27 cellular contexts compared by ENCODE assay signal in the genomic region with DNA sequence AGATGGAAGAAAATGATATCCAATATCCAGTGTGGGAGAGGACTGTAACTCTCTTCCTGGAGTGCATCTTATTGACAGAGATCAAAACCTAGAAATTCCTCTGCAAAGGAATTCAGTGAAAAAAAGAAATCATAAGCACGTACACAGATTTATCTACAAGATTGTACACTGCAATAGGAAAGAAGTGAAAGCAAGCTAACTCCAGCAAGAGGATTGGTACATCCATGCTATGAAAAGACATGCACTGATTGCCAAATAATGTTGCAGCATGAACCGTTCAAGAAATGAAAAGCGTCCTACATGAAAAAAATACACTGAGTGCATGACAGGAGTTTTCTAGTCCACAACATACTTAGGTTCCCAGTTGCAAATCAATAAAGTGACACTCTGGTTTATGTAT. TPM values are rescaled to one million over a fixed set of nuclear protein-coding genes. Genes with fewer than 3 reads are reported as not detected.
DNase-seq lines count a peak whose midpoint lies in the region; ATAC-seq and TF ChIP-seq lines count a peak whose summit lies in the region.
"Had no signal": no experiment of that assay in that cellular context is flagged by ENCODE, and none has a peak within 500 bp of the region (broad histone marks: within the 10 kb centered on the region; RNA-seq: fewer than 3 reads in every experiment).

No MANE protein-coding gene starts in this region.

- peaks cover 10% of the 10 kb centered on the region for H3K4me1 Mint-ChIP-seq in CD8-positive, alpha-beta T cell (ENCODE audit: low read depth)
- peaks cover 16% of the 10 kb centered on the region for H3K4me1 Mint-ChIP-seq in T-helper 17 cell

- H3K4me1 ChIP-seq in CD8-positive, alpha-beta T cell (ENCODE audit: insufficient read depth, low read length) = peaks cover 17% of the 10 kb centered on the region
- H3K4me1 ChIP-seq in mesenchymal stem cell (ENCODE audit: control insufficient read depth, insufficient read depth, low read depth, low read length) = peaks cover 4% of the 10 kb centered on the region

- peak overlapping the region; percentile 5 for H3K4me3 Mint-ChIP-seq in CD8-positive, alpha-beta T cell
- peak overlapping the region; percentile 39 for H3K4me3 Mint-ChIP-seq in T-helper 17 cell
- H3K4me3 Mint-ChIP-seq: CD4-positive, alpha-beta T cell; stimulated activated naive B cell treated with anti-CD40 and anti-IgM and Interleukin-4, amounts not matched to agents 10 μg/mL and 1 μg/mL and 100 μg/mL, for 72 hours had no signal

- H3K27me3 ChIP-seq in CD8-positive, alpha-beta T cell (ENCODE audit: insufficient read depth, low read length) = no peaks in the 10 kb centered on the region
- no peaks in the 10 kb centered on the region for H3K27me3 ChIP-seq in mesenchymal stem cell (ENCODE audit: control insufficient read depth in 1 of 2, insufficient read depth in 1 of 2, low read length in 2 of 2)
- H3K27me3 ChIP-seq: heart left ventricle, Peyer's patch, sigmoid colon had no signal

- no peak overlapping the region for H3K23ac ChIP-seq in mesenchymal stem cell (ENCODE audit: low read length in 2 of 2)

- H2BK12ac ChIP-seq in mesenchymal stem cell (ENCODE audit: low read length in 2 of 2) = no peak overlapping the region

- H2BK5ac ChIP-seq in mesenchymal stem cell (ENCODE audit: low read depth, low read length, poor library complexity, severe bottlenecking) = no peak overlapping the region

- no peaks in the 10 kb centered on the region for H3K36me3 ChIP-seq in CD8-positive, alpha-beta T cell (ENCODE audit: insufficient read depth, low read length)
- H3K36me3 ChIP-seq in mesenchymal stem cell (ENCODE audit: control insufficient read depth in 1 of 2, insufficient read depth in 2 of 2, low read depth in 1 of 2, low read length in 2 of 2) = no peaks in the 10 kb centered on the region
- H3K36me3 ChIP-seq: heart left ventricle, neutrophil, Peyer's patch, prostate gland, sigmoid colon, SJSA1 had no signal

- intact Hi-C loops in CD8-positive, alpha-beta T cell (cut with DNase I, micrococcal nuclease) = no loop called here

- H3K9ac ChIP-seq in mesenchymal stem cell (ENCODE audit: low read length) = peak overlapping the region; percentile 15

- H2AFZ ChIP-seq in mesenchymal stem cell (ENCODE audit: low read depth, low read length) = no peak overlapping the region

- H3K14ac ChIP-seq in mesenchymal stem cell (ENCODE audit: low read length in 2 of 2) = no peak overlapping the region

- no peak overlapping the region for H3K27ac ChIP-seq in CD8-positive, alpha-beta T cell (ENCODE audit: low read depth, low read length)
- H3K27ac ChIP-seq in mesenchymal stem cell (ENCODE audit: low read length, poor library complexity, severe bottlenecking) = no peak overlapping the region
- H3K27ac ChIP-seq: neutrophil, prostate gland, sigmoid colon, SJSA1 had no signal

- H3K9me3 ChIP-seq in CD8-positive, alpha-beta T cell (ENCODE audit: low read length) = no peaks in the 10 kb centered on the region
- no peaks in the 10 kb centered on the region for H3K9me3 ChIP-seq in T-helper 17 cell (ENCODE audit: control insufficient read depth, low read length, poor library complexity, severe bottlenecking)
- H3K9me3 ChIP-seq in mesenchymal stem cell (ENCODE audit: control insufficient read depth, low read length) = no peaks in the 10 kb centered on the region
- H3K9me3 ChIP-seq: heart left ventricle, neutrophil, Peyer's patch, prostate gland, sigmoid colon, SJSA1 had no signal

- in situ Hi-C loops in GM13976 (cut with MboI; ENCODE audit: low sequenced_read_pairs, unreplicated experiment) = no loop called here

- WGBS in mesenchymal stem cell = 100% methylated on average over 1 of the region's 3 CpGs

- no peak for ATAC-seq in CD8-positive, alpha-beta T cell
- ATAC-seq in T-helper 17 cell (no peak), GM18867 (IDR thresholded peaks at IDR 0.05; ENCODE audit: unreplicated experiment) (no peak)
- ATAC-seq: heart left ventricle; stimulated activated naive B cell treated with anti-CD40 and anti-IgM and Interleukin-4, amounts not matched to agents 10 μg/mL and 1 μg/mL and 100 μg/mL, for 72 hours had no signal

- POLR2A ChIA-PET in CD8-positive, alpha-beta T cell (lab: Charles Lee) = no interaction called here

- CTCF ChIA-PET in CD8-positive, alpha-beta T cell (lab: Charles Lee) = no interaction called here

- no peak overlapping the region for H3K18ac ChIP-seq in mesenchymal stem cell (ENCODE audit: low read depth in 1 of 2, low read length in 2 of 2)

- H4K91ac ChIP-seq in mesenchymal stem cell (ENCODE audit: low read length) = no peak overlapping the region

- no peak overlapping the region for H3K4ac ChIP-seq in mesenchymal stem cell (ENCODE audit: low read depth in 1 of 2, low read length in 2 of 2)

- H4K8ac ChIP-seq in mesenchymal stem cell (ENCODE audit: low read length) = no peak overlapping the region

- no peaks in the 10 kb centered on the region for H3K79me1 ChIP-seq in mesenchymal stem cell (replicated peaks; ENCODE audit: low read length, poor library complexity, severe bottlenecking)

- H3K9me3 Mint-ChIP-seq in CD8-positive, alpha-beta T cell = no peaks in the 10 kb centered on the region
- H3K9me3 Mint-ChIP-seq: CD4-positive, alpha-beta T cell; stimulated activated naive B cell treated with anti-CD40 and anti-IgM and Interleukin-4, amounts not matched to agents 10 μg/mL and 1 μg/mL and 100 μg/mL, for 72 hours had no signal

- peaks cover 3% of the 10 kb centered on the region for H3K27me3 Mint-ChIP-seq in CD8-positive, alpha-beta T cell (ENCODE audit: low read depth)
- H3K27me3 Mint-ChIP-seq in T-helper 17 cell = peaks cover 6% of the 10 kb centered on the region
- H3K27me3 Mint-ChIP-seq: CD4-positive, alpha-beta T cell had no signal

- H3K4me2 ChIP-seq in mesenchymal stem cell (ENCODE audit: low read length, poor library complexity, severe bottlenecking) = no peak overlapping the region

- H2AK5ac ChIP-seq in mesenchymal stem cell (ENCODE audit: low read length, severe bottlenecking) = no peak overlapping the region

- H3K36me3 Mint-ChIP-seq in CD8-positive, alpha-beta T cell = no peaks in the 10 kb centered on the region
- peaks cover 3% of the 10 kb centered on the region for H3K36me3 Mint-ChIP-seq in T-helper 17 cell (ENCODE audit: low read depth)
- H3K36me3 Mint-ChIP-seq: stimulated activated naive B cell treated with anti-CD40 and anti-IgM and Interleukin-4, amounts not matched to agents 10 μg/mL and 1 μg/mL and 100 μg/mL, for 72 hours had no signal

- TF ChIP-seq CTCF in CD8-positive, alpha-beta T cell (IDR thresholded peaks at IDR 0.05) = no peak
- no peak for TF ChIP-seq CTCF in GM13976 (IDR thresholded peaks at IDR 0.05; ENCODE audit: borderline replicate concordance, control extremely low read depth, extremely low read depth, insufficient read depth, missing control alignments)

- no peak overlapping the region for H2BK120ac ChIP-seq in mesenchymal stem cell (ENCODE audit: low read depth, low read length)

- H3K27ac Mint-ChIP-seq in CD8-positive, alpha-beta T cell = no peak overlapping the region
- H3K27ac Mint-ChIP-seq in T-helper 17 cell = no peak overlapping the region
- H3K27ac Mint-ChIP-seq: CD4-positive, alpha-beta T cell had no signal

- H3K4me3 ChIP-seq in CD8-positive, alpha-beta T cell (ENCODE audit: low read depth, low read length) = no peak overlapping the region
- H3K4me3 ChIP-seq in mesenchymal stem cell (ENCODE audit: insufficient read depth in 1 of 2, low read depth in 1 of 2, low read length in 2 of 2) = no peak overlapping the region
- H3K4me3 ChIP-seq: Peyer's patch, sigmoid colon, SJSA1 had no signal

- DNase-seq in NOMO-1 treated with DMSO at 0.1 percent for 48 hours (lab: John Stamatoyannopoulos, UW; ENCODE audit: unreplicated experiment) = peak; percentile 51
- DNase-seq in NOMO-1 treated with dmso at 0.1 percent for 144 hours (lab: John Stamatoyannopoulos, UW; ENCODE audit: unreplicated experiment) = no peak
- DNase-seq in CD8-positive, alpha-beta T cell = no peak
- no peak for DNase-seq in T-helper 17 cell
- DNase-seq in mesenchymal stem cell = no peak
- no peak for DNase-seq in GM13976 (ENCODE audit: low spot score)
- no peak for DNase-seq in activated effector memory CD4-positive, alpha-beta T cell treated with anti-CD3 and anti-CD28 coated beads, Interleukin-2, amount 50 U/mL, for 16 hours
- DNase-seq: activated CD4-positive, alpha-beta T cell treated with anti-CD3 and anti-CD28 coated beads for 1 hour; activated naive CD4-positive, alpha-beta T cell; activated T-cell treated with anti-CD3 and anti-CD28 coated beads, Interleukin-2, amount 50 U/mL, for 1 hour; aorta; CD4-positive, alpha-beta T cell; foreskin fibroblast; heart left ventricle; Kasumi-1; mammary epithelial cell; NCI-H1105; NCI-H187 treated with DMSO at 0.1 percent for 48 hours; NCI-H2171 treated with DMSO at 0.1 percent for 48 hours; NCI-H524 treated with DMSO at 0.1 percent for 48 hours; Peyer's patch; sigmoid colon; stimulated activated naive B cell treated with anti-CD40 and anti-IgM and Interleukin-4, amounts not matched to agents 10 μg/mL and 1 μg/mL and 100 μg/mL, for 72 hours had no signal

- H2BK15ac ChIP-seq in mesenchymal stem cell (ENCODE audit: low read depth, poor library complexity, severe bottlenecking) = no peak overlapping the region

RNA-seq across cellular contexts. Expression of gene MGST3, which starts 1.9 kb away (rescaled TPM):
- total RNA-seq in CD8-positive, alpha-beta T cell = 10 to 100 TPM; 13.8 to 16.6 TPM
- total RNA-seq in T-helper 17 cell = 10 to 100 TPM; 27.2 to 42.1 TPM
- 532 TPM for polyA plus RNA-seq in mesenchymal stem cell (2013, experiment 1 of 2)
- polyA plus RNA-seq in mesenchymal stem cell (2013, experiment 2 of 2) = 548 TPM
